ENCODE assay signal across 9 cellular contexts in genomic region chr22:23218053-23218866, GRCh38. TPM values are rescaled to one million over a fixed set of nuclear protein-coding genes. Genes with fewer than 3 reads are reported as not detected.
DNase-seq lines count a peak whose midpoint lies in the region; FAIRE-seq and TF ChIP-seq lines count a peak whose summit lies in the region.
"Had no signal": no experiment of that assay in that cellular context is flagged by ENCODE, and none has a peak within 500 bp of the region (broad histone marks: within the 10 kb centered on the region; RNA-seq: fewer than 3 reads in every experiment).

No MANE protein-coding gene starts in this region.

- intact Hi-C loops in activated naive CD4-positive, alpha-beta T cell treated with anti-CD3 and anti-CD28 coated beads for 36 hours (cut with micrococcal nuclease), result no loop called here
- intact Hi-C loops in thyroid gland (cut with DNase I), result loop anchor here (5.0 kb wide), 1 partner anchor 36 kb away; the partner anchor contains the start of gene BCR

- H3K27me3 Mint-ChIP-seq in activated naive CD4-positive, alpha-beta T cell treated with anti-CD3 and anti-CD28 coated beads for 36 hours (ENCODE audit: low read depth), result no peaks in the 10 kb centered on the region
- H3K27me3 Mint-ChIP-seq in astrocyte (ENCODE audit: low read depth, unreplicated experiment), result no peaks in the 10 kb centered on the region

- CTCF ChIA-PET in activated naive CD4-positive, alpha-beta T cell treated with anti-CD3 and anti-CD28 coated beads for 36 hours (lab: Charles Lee), result interaction anchor here (0.6 to 1.0 kb wide), 2 partner anchors 11 to 18 kb away, joined by 3 to 5 read pairs; no protein-coding TSS in a partner anchor

- no peak overlapping the region for H3K27ac ChIP-seq in astrocyte (ENCODE audit: low read depth, low read length)
- peak overlapping the region; percentile 69 to 86 (median 85) for H3K27ac ChIP-seq in thyroid gland

- H3K4me3 Mint-ChIP-seq in activated naive CD4-positive, alpha-beta T cell treated with anti-CD3 and anti-CD28 coated beads for 36 hours, result peak overlapping the region; percentile 77
- H3K4me3 Mint-ChIP-seq in astrocyte (ENCODE audit: unreplicated experiment), result no peak overlapping the region

- no peaks in the 10 kb centered on the region for H3K9me3 Mint-ChIP-seq in activated naive CD4-positive, alpha-beta T cell treated with anti-CD3 and anti-CD28 coated beads for 36 hours
- H3K9me3 Mint-ChIP-seq in astrocyte (ENCODE audit: unreplicated experiment), result no peaks in the 10 kb centered on the region

- no peak overlapping the region for H3K4me3 ChIP-seq in astrocyte (ENCODE audit: insufficient read depth, low read depth, low read length)
- no peak overlapping the region for H3K4me3 ChIP-seq in mucosa of stomach (ENCODE audit: low read length)
- H3K4me3 ChIP-seq in thyroid gland (replicated peaks in 1 of 3), result no peak overlapping the region

- peak overlapping the region; percentile 90 for H3K27ac Mint-ChIP-seq in activated naive CD4-positive, alpha-beta T cell treated with anti-CD3 and anti-CD28 coated beads for 36 hours
- peak overlapping the region; percentile 80 for H3K27ac Mint-ChIP-seq in astrocyte (ENCODE audit: unreplicated experiment)

- no peak for TF ChIP-seq POLR2A in thyroid gland (IDR thresholded peaks at IDR 0.05)

- peak overlapping the region; percentile 59 for H3K4me2 ChIP-seq in astrocyte (ENCODE audit: low read length)

- 63% methylated on average over 5 to 10 of the region's 12 CpGs for WGBS in thyroid gland, 2 donors

- H3K4me1 ChIP-seq in astrocyte (ENCODE audit: insufficient read depth, low read length), result peaks cover 46% of the 10 kb centered on the region
- peaks cover 61% of the 10 kb centered on the region for H3K4me1 ChIP-seq in mucosa of stomach (ENCODE audit: control insufficient read depth, insufficient read depth, low read length)
- H3K4me1 ChIP-seq in thyroid gland, result peaks cover 65 to 100% of the 10 kb centered on the region in 2 donors

- H4K20me1 ChIP-seq in astrocyte (ENCODE audit: insufficient read depth, low read length), result peaks cover 100% of the 10 kb centered on the region

- FAIRE-seq in astrocyte (lab: Jason Lieb, UNC), result no peak
- FAIRE-seq: bronchial epithelial cell had no signal

- H3K36me3 Mint-ChIP-seq in activated naive CD4-positive, alpha-beta T cell treated with anti-CD3 and anti-CD28 coated beads for 36 hours (ENCODE audit: low read depth), result peaks cover 4% of the 10 kb centered on the region
- H3K36me3 Mint-ChIP-seq in astrocyte (ENCODE audit: low read depth, unreplicated experiment), result no peaks in the 10 kb centered on the region

- H3K79me2 ChIP-seq in astrocyte (ENCODE audit: insufficient read depth, low read length), result peaks cover 98% of the 10 kb centered on the region

- no peak overlapping the region for H2AFZ ChIP-seq in astrocyte (ENCODE audit: low read depth, low read length)

- H3K36me3 ChIP-seq in astrocyte (ENCODE audit: insufficient read depth, low read length) (no peaks in the 10 kb centered on the region), mucosa of stomach (ENCODE audit: control insufficient read depth, insufficient read depth, low read length) (no peaks in the 10 kb centered on the region), thyroid gland (no peaks in the 10 kb centered on the region)

- DNase-seq in activated naive CD4-positive, alpha-beta T cell treated with anti-CD3 and anti-CD28 coated beads for 36 hours, result no peak
- DNase-seq in activated naive CD4-positive, alpha-beta T cell (lab: John Stamatoyannopoulos, UW), result no peak
- DNase-seq in astrocyte (ENCODE audit: low read depth), result no peak
- DNase-seq in thyroid gland, result no peak
- DNase-seq in nucleus accumbens (lab: John Stamatoyannopoulos, UW), result no peak
- no peak for DNase-seq in NOMO-1 treated with DMSO at 0.1 percent for 48 hours (lab: John Stamatoyannopoulos, UW; ENCODE audit: unreplicated experiment)
- no peak for DNase-seq in NCI-H2171 (lab: John Stamatoyannopoulos, UW)

- H3K9ac ChIP-seq in astrocyte (ENCODE audit: low read length), result no peak overlapping the region
- H3K9ac ChIP-seq in mucosa of stomach (ENCODE audit: low read length), result peak overlapping the region; percentile 31

- no peaks in the 10 kb centered on the region for H3K27me3 ChIP-seq in astrocyte (ENCODE audit: insufficient read depth, low read length)
- H3K27me3 ChIP-seq in mucosa of stomach (ENCODE audit: control insufficient read depth, insufficient read depth, low read length), result no peaks in the 10 kb centered on the region
- no peaks in the 10 kb centered on the region for H3K27me3 ChIP-seq in thyroid gland

- no peak for TF ChIP-seq CTCF in astrocyte (IDR thresholded peaks at IDR 0.05; ENCODE audit: insufficient read depth, low read depth, low read length)
- TF ChIP-seq CTCF in thyroid gland (IDR thresholded peaks at IDR 0.05), result no peak

- H3K9me3 ChIP-seq in astrocyte (ENCODE audit: insufficient read depth, low read depth, low read length) (no peaks in the 10 kb centered on the region), mucosa of stomach (ENCODE audit: control insufficient read depth, low read length) (no peaks in the 10 kb centered on the region), thyroid gland (no peaks in the 10 kb centered on the region)

- peaks cover 98% of the 10 kb centered on the region for H3K4me1 Mint-ChIP-seq in activated naive CD4-positive, alpha-beta T cell treated with anti-CD3 and anti-CD28 coated beads for 36 hours (ENCODE audit: low read depth)
- peaks cover 46% of the 10 kb centered on the region for H3K4me1 Mint-ChIP-seq in astrocyte (ENCODE audit: low read depth, unreplicated experiment)

RNA-seq across cellular contexts. Expression of gene BCR, which starts 38.0 kb away (rescaled TPM):
- total RNA-seq in activated naive CD4-positive, alpha-beta T cell treated with anti-CD3 and anti-CD28 coated beads for 36 hours, result 10 to 100 TPM; 62.3 to 63.3 TPM
- 41.2 and 48.9 TPM in 2 replicates for total RNA-seq in astrocyte
- total RNA-seq in thyroid gland, result 100 to 1,000 TPM in 1 of 4 donors, 10 to 100 TPM in 3; 80.1 to 127 (median 87.7) TPM
